ENCODE assay signal across 29 cellular contexts in the genomic region with DNA sequence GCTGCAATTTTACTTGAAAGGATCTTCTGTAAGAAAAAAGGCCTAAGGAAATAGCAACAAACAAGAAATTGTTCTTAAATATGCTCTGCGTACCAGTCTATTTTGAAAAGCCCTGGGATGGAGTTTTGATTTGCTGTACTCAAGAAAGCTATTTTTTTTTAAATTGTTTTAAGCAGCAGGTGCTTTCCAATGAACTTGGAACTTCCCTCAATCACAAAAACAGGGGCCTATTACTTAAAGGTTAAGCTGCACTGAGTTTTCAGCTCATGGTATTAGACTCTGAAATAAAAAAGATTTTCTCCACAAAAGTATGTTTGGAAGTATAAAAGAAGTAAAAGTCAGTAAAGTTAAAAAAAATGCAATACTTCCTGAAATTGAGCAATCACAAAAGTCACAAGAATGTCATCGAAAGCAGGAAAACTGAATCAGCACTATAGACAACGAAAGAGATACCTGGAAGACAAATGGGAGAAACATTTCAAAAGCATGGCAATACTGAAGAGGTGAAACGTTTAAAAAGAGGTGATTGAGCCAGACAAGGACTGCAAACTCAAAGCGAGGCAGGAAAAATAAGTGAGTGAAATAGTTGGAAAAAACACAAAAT. TPM values are rescaled to one million over a fixed set of nuclear protein-coding genes. Genes with fewer than 3 reads are reported as not detected.
DNase-seq lines count a peak whose midpoint lies in the region; FAIRE-seq and TF ChIP-seq lines count a peak whose summit lies in the region.
"Had no signal": no experiment of that assay in that cellular context is flagged by ENCODE, and none has a peak within 500 bp of the region (broad histone marks: within the 10 kb centered on the region; RNA-seq: fewer than 3 reads in every experiment).

No MANE protein-coding gene starts in this region.

- peak overlapping the region; percentile 5; the same call in 1 of the 2 replicates for H2AFZ ChIP-seq in KMS-11 (ENCODE audit: low read depth)

- no peaks in the 10 kb centered on the region for H4K20me1 ChIP-seq in KMS-11 (ENCODE audit: insufficient read depth)

- H3K4me3 ChIP-seq in KMS-11 (IDR thresholded peaks at IDR 0.05; ENCODE audit: insufficient read depth, low read depth, low read length) (no peak overlapping the region), spleen (no peak overlapping the region), small intestine (ENCODE audit: low read depth in 1 of 2, low read length in 2 of 2) (no peak overlapping the region), WERI-Rb-1 (ENCODE audit: low read depth, low read length) (no peak overlapping the region)
- H3K4me3 ChIP-seq: dorsolateral prefrontal cortex, gastrocnemius medialis, prostate gland, sigmoid colon had no signal

- 42 to 58% (median 50%) methylated on average over 5 of the region's 5 CpGs for WGBS in spleen, 5 donors
- WGBS in small intestine, 3 donors = 76 to 86% (median 82%) methylated on average over 5 of the region's 5 CpGs

- H3K4me1 ChIP-seq in KMS-11 (ENCODE audit: low read depth, poor library complexity, severe bottlenecking) (peaks cover 19% of the 10 kb centered on the region), spleen (peaks cover 0 to 57% (median 26%) of the 10 kb centered on the region in 6 donors), small intestine (ENCODE audit: control insufficient read depth in 2 of 2, insufficient read depth in 1 of 2, low read depth in 1 of 2, low read length in 1 of 2) (peaks cover 0 to 2% of the 10 kb centered on the region in 2 donors)
- H3K4me1 ChIP-seq: gastrocnemius medialis, prostate gland, sigmoid colon had no signal

- intact Hi-C loops in spleen (cut with DNase I; ENCODE audit: low total_unique reads) = no loop called here

- FAIRE-seq in small intestine (lab: Jason Lieb, UNC) = no peak
- FAIRE-seq: D721Med, GM18507, H54, kidney had no signal

- H3K27me3 ChIP-seq in KMS-11 (ENCODE audit: insufficient read depth, low read depth) (no peaks in the 10 kb centered on the region), spleen (replicated peaks in 1 of 7) (no peaks in the 10 kb centered on the region), small intestine (ENCODE audit: control insufficient read depth in 2 of 2, insufficient read depth in 2 of 2, low read length in 2 of 2) (no peaks in the 10 kb centered on the region), WERI-Rb-1 (ENCODE audit: insufficient read depth, low read depth, severe bottlenecking) (no peaks in the 10 kb centered on the region)
- H3K27me3 ChIP-seq: dorsolateral prefrontal cortex, gastrocnemius medialis, sigmoid colon had no signal

- no peak for TF ChIP-seq POLR2A in spleen (IDR thresholded peaks at IDR 0.05)

- no peak overlapping the region for H3K9ac ChIP-seq in KMS-11

- no peaks in the 10 kb centered on the region for H3K79me2 ChIP-seq in KMS-11 (ENCODE audit: insufficient read depth, low read depth)

- H3K36me3 ChIP-seq in KMS-11 (ENCODE audit: insufficient read depth) (no peaks in the 10 kb centered on the region), spleen (no peaks in the 10 kb centered on the region), small intestine (ENCODE audit: control insufficient read depth in 2 of 2, insufficient read depth in 2 of 2, low read length in 2 of 2) (no peaks in the 10 kb centered on the region), WERI-Rb-1 (no peaks in the 10 kb centered on the region)
- H3K36me3 ChIP-seq: gastrocnemius medialis, prostate gland, sigmoid colon had no signal

- DNase-seq in COLO829 (ENCODE audit: low spot score) (peak; percentile 53), dermis blood vessel endothelial cell (peak; percentile 6), spleen (no peak), small intestine (no peak), WERI-Rb-1 (no peak), HUDEP-2 (lab: John Stamatoyannopoulos, UW; ENCODE audit: unreplicated experiment in 76 of 76) (no peak)
- DNase-seq: activated CD4-positive, alpha-beta T cell treated with anti-CD3 and anti-CD28 coated beads, Interleukin-2, amount 50 U/mL, for 4 hours; activated T-cell treated with anti-CD3 and anti-CD28 coated beads, Interleukin-2, amount 50 U/mL, for 72 hours; C1 segment of cervical spinal cord; cerebellar nuclear complex; DND-41; dorsolateral prefrontal cortex; gastrocnemius medialis; kidney; midbrain; naive thymus-derived CD8-positive, alpha-beta T cell; NCI-H1694 treated with DMSO at 0.1 percent for 48 hours; NCI-H2171; NCI-H510A; nucleus accumbens; OCI-M1; sigmoid colon; stimulated activated CD4-positive, alpha-beta T cell treated with anti-CD3 and anti-CD28 coated beads, Interleukin-4, amount 100 ng/mL, for 24 hours; substantia nigra had no signal

- H3K27ac ChIP-seq in KMS-11 = peak overlapping the region; percentile 13; the same call in 1 of the 2 replicates
- H3K27ac ChIP-seq in spleen = peak overlapping the region in 6 of 8 donors; percentile 7 to 67 (median 44)
- H3K27ac ChIP-seq in small intestine (ENCODE audit: low read depth in 1 of 2, low read length in 1 of 2) = no peak overlapping the region
- no peak overlapping the region for H3K27ac ChIP-seq in WERI-Rb-1
- H3K27ac ChIP-seq: dorsolateral prefrontal cortex, gastrocnemius medialis, prostate gland, sigmoid colon had no signal

- H3K9me3 ChIP-seq in spleen = peaks cover 0 to 11% (median 0%) of the 10 kb centered on the region in 8 donors
- H3K9me3 ChIP-seq in small intestine (ENCODE audit: control insufficient read depth, low read depth) = no peaks in the 10 kb centered on the region
- H3K9me3 ChIP-seq in WERI-Rb-1 (ENCODE audit: severe bottlenecking) = no peaks in the 10 kb centered on the region
- H3K9me3 ChIP-seq: gastrocnemius medialis, prostate gland, sigmoid colon had no signal

- peak overlapping the region; percentile 7 for H3K4me2 ChIP-seq in KMS-11

- no peak for TF ChIP-seq CTCF in KMS-11 (conservative IDR thresholded peaks at IDR 0.05; ENCODE audit: low read depth, low read length)
- no peak for TF ChIP-seq CTCF in spleen (IDR thresholded peaks at IDR 0.05 in 8 of 11, conservative IDR thresholded peaks at IDR 0.05 in 3 of 11)
- no peak for TF ChIP-seq CTCF in WERI-Rb-1 (IDR thresholded peaks at IDR 0.05; ENCODE audit: low read depth, low read length)

RNA-seq across cellular contexts. Expression of a gene that starts 38.9 kb away (rescaled TPM):
- 0.34 and 1.1 TPM in 2 replicates for total RNA-seq in dermis blood vessel endothelial cell
- 100 to 1,000 TPM; 156 to 341 (median 215) TPM for total RNA-seq in spleen
- polyA plus RNA-seq in spleen = 100 to 1,000 TPM; 193 to 321 (median 256) TPM
- polyA plus RNA-seq in small intestine = 100 to 1,000 TPM; 106 to 309 (median 222) TPM

Comparison
In these comparisons a context has a peak if more than half of its experiments do, and no peak if none do; other contexts are left out.
1. DNase-seq: peak in COLO829 (single experiment) and dermis blood vessel endothelial cell (single experiment); none in spleen (single experiment), small intestine (single experiment), WERI-Rb-1 (single experiment) and HUDEP-2 (0 of 76).
2. H3K27ac ChIP-seq: peak in KMS-11 (single experiment) and spleen (6 of 8); none in small intestine (0 of 2) and WERI-Rb-1 (single experiment).
3. RNA of a gene that starts 38.9 kb away (total RNA-seq): 156 to 341 TPM in spleen; 0.34 to 1.1 TPM in dermis blood vessel endothelial cell; every median in the first group is over 10 times any median in the second.